Comparison of ENCODE assay signal across 13 cellular contexts in genomic region chr10:63887600-63888396, GRCh38.
DNase-seq lines count a peak whose midpoint lies in the region; ATAC-seq and TF ChIP-seq lines count a peak whose summit lies in the region.
"Had no signal": no experiment of that assay in that cellular context is flagged by ENCODE, and none has a peak within 500 bp of the region (broad histone marks: within the 10 kb centered on the region; RNA-seq: fewer than 3 reads in every experiment).

No MANE protein-coding gene starts in this region.

- POLR2A ChIA-PET in PC-3 (lab: Charles Lee; ENCODE audit: unreplicated experiment): no interaction called here

- peak overlapping the region; percentile 16; the same call in 1 of the 2 replicates for H3K4me2 ChIP-seq in PC-3 (ENCODE audit: low read length)
- H3K4me2 ChIP-seq: BLaER1 had no signal

- H4K20me1 ChIP-seq in PC-3 (ENCODE audit: low read length): no peaks in the 10 kb centered on the region
- H4K20me1 ChIP-seq: BLaER1 had no signal

- no peaks in the 10 kb centered on the region for H3K79me2 ChIP-seq in PC-3 (ENCODE audit: low read length)

- no peaks in the 10 kb centered on the region for H3K36me3 ChIP-seq in PC-3 (ENCODE audit: low read depth, low read length)
- no peaks in the 10 kb centered on the region for H3K36me3 ChIP-seq in upper lobe of right lung
- H3K36me3 ChIP-seq in heart left ventricle: no peaks in the 10 kb centered on the region
- H3K36me3 ChIP-seq: BLaER1 had no signal

- no peak for TF ChIP-seq POLR2A in heart left ventricle (IDR thresholded peaks at IDR 0.05)

- peak; percentile 62 for ATAC-seq in PC-3
- peak; percentile 21 for ATAC-seq in upper lobe of right lung
- ATAC-seq in heart left ventricle: no peak

- no peak overlapping the region for H2AFZ ChIP-seq in PC-3 (ENCODE audit: low read length)

- H3K4me1 ChIP-seq in PC-3 (ENCODE audit: insufficient read depth, low read length) (peaks cover 14% of the 10 kb centered on the region), upper lobe of right lung (no peaks in the 10 kb centered on the region), heart left ventricle (no peaks in the 10 kb centered on the region)
- H3K4me1 ChIP-seq: BLaER1 had no signal

- CTCF ChIA-PET in PC-3 (lab: Charles Lee): interaction anchor here (1.7 kb wide), 1 partner anchor 21 kb away, joined by 6 read pairs; no protein-coding TSS in a partner anchor

- no peaks in the 10 kb centered on the region for H3K9me2 ChIP-seq in PC-3 (replicated peaks; ENCODE audit: low read length)

- H3K9me3 ChIP-seq in PC-3 (ENCODE audit: low read length): no peaks in the 10 kb centered on the region
- no peaks in the 10 kb centered on the region for H3K9me3 ChIP-seq in upper lobe of right lung
- H3K9me3 ChIP-seq in heart left ventricle: no peaks in the 10 kb centered on the region

- H3K27me3 ChIP-seq in PC-3 (ENCODE audit: low read length): 0 out of 2 replicates have a peak, but pooled peaks cover 1% of the 10 kb centered on the region
- H3K27me3 ChIP-seq in upper lobe of right lung: no peaks in the 10 kb centered on the region
- H3K27me3 ChIP-seq in heart left ventricle: peaks cover 0 to 3% (median 0%) of the 10 kb centered on the region in 9 donors
- H3K27me3 ChIP-seq: BLaER1 had no signal

- H3K27ac ChIP-seq in 22Rv1 (no peak overlapping the region), PC-3 (ENCODE audit: low read length) (no peak overlapping the region), upper lobe of right lung (no peak overlapping the region), heart left ventricle (no peak overlapping the region)
- H3K27ac ChIP-seq: BLaER1 had no signal

- peak; percentile 50 for DNase-seq in PC-3
- DNase-seq in cerebellar cortex (ENCODE audit: low spot score): peak; percentile 11
- no peak for DNase-seq in upper lobe of right lung
- no peak for DNase-seq in NK-92 (lab: John Stamatoyannopoulos, UW; ENCODE audit: unreplicated experiment)
- DNase-seq in GM13977 (ENCODE audit: low spot score): no peak
- DNase-seq in heart left ventricle: no peak
- DNase-seq: 8988T; AML-193; CD4-positive, CD25-positive, alpha-beta regulatory T cell; GF-D8; GOT3 had no signal

- no peaks in the 10 kb centered on the region for H3F3A ChIP-seq in PC-3 (ENCODE audit: low read length, unreplicated experiment)

- intact Hi-C loops in PC-3 (cut with micrococcal nuclease) (no loop called here), upper lobe of right lung (cut with DNase I) (no loop called here), heart left ventricle (cut with DNase I) (no loop called here)

- H3K4me3 ChIP-seq in PC-3 (ENCODE audit: low read length) (no peak overlapping the region), upper lobe of right lung (no peak overlapping the region), heart left ventricle (no peak overlapping the region)
- H3K4me3 ChIP-seq: BLaER1 had no signal

- WGBS in heart left ventricle, 4 donors: 92 to 96% (median 93%) methylated on average over 5 of the region's 5 CpGs

- no peak overlapping the region for H3K9ac ChIP-seq in PC-3 (ENCODE audit: low read length)
- H3K9ac ChIP-seq: BLaER1 had no signal

- in situ Hi-C loops in GM13977 (cut with MboI; ENCODE audit: low pct_unique_long_range_greater_than_20kb, low sequenced_read_pairs, unreplicated experiment): no loop called here

- no TSS peak for BruUV-seq in PC-3 (replicated peaks; lab: Mats Ljungman, UMichigan)

- TF ChIP-seq CTCF in 22Rv1 (IDR thresholded peaks at IDR 0.05) (peak; percentile 1; the same call in 1 of the 2 replicates), PC-3 (conservative IDR thresholded peaks at IDR 0.05; ENCODE audit: low read depth, low read length) (no peak), upper lobe of right lung (IDR thresholded peaks at IDR 0.05) (no peak), GM13977 (IDR thresholded peaks at IDR 0.05; ENCODE audit: extremely low read depth, insufficient read depth, missing control alignments) (no peak), heart left ventricle (IDR thresholded peaks at IDR 0.05) (no peak)

Comparison
In these comparisons a context has a peak if more than half of its experiments do, and no peak if none do; other contexts are left out.
1. ATAC-seq: peak in PC-3 (single experiment) and upper lobe of right lung (single experiment); none in heart left ventricle (0 of 4).
2. DNase-seq: peak in PC-3 (single experiment) and cerebellar cortex (single experiment); none in upper lobe of right lung (single experiment), NK-92 (single experiment), GM13977 (single experiment) and heart left ventricle (0 of 5).